8 cellular contexts compared by ENCODE assay signal in genomic region chr2:15732341-15733077, GRCh38.
DNase-seq lines count a peak whose midpoint lies in the region; ATAC-seq and TF ChIP-seq lines count a peak whose summit lies in the region.

No MANE protein-coding gene starts in this region.

- no peaks in the 10 kb centered on the region for H4K20me1 ChIP-seq in MM.1S (ENCODE audit: insufficient read depth, low read length)

- ATAC-seq in Right ventricle myocardium superior (ENCODE audit: poor library complexity) = no peak
- ATAC-seq in HG02840 (IDR thresholded peaks at IDR 0.05; ENCODE audit: low FRiP score, unreplicated experiment) = peak; percentile 92

- H3K4me1 ChIP-seq in MM.1S (ENCODE audit: low read length) (no peaks in the 10 kb centered on the region), ascending aorta (peaks cover 4 to 30% of the 10 kb centered on the region in 2 donors)

- H3K9me2 ChIP-seq in MM.1S (replicated peaks; ENCODE audit: insufficient read depth, low read length) = no peaks in the 10 kb centered on the region

- peak; percentile 50 for DNase-seq in cardiac septum (ENCODE audit: low spot score)
- DNase-seq in Right ventricle myocardium superior = no peak
- DNase-seq in MM.1S = peak; percentile 10
- no peak for DNase-seq in cortex of kidney (lab: John Stamatoyannopoulos, UW)
- DNase-seq in NCI-H187 (lab: John Stamatoyannopoulos, UW) = no peak
- DNase-seq in NCI-H748 treated with DMSO at 0.1 percent for 48 hours (lab: John Stamatoyannopoulos, UW) = no peak
- DNase-seq in ascending aorta (ENCODE audit: low spot score in 2 of 2) = no peak

- no peaks in the 10 kb centered on the region for H3F3A ChIP-seq in MM.1S (ENCODE audit: insufficient read depth, low read length)

- H3K36me3 ChIP-seq in MM.1S (replicated peaks; ENCODE audit: insufficient read depth, low read length) (no peaks in the 10 kb centered on the region), ascending aorta (no peaks in the 10 kb centered on the region)

- no peaks in the 10 kb centered on the region for H3K79me2 ChIP-seq in MM.1S (ENCODE audit: low read length)

- no peaks in the 10 kb centered on the region for H3K9me3 ChIP-seq in MM.1S (replicated peaks; ENCODE audit: insufficient read depth, low read length)
- no peaks in the 10 kb centered on the region for H3K9me3 ChIP-seq in ascending aorta

- intact Hi-C loops in cardiac septum (cut with DNase I) = loop anchor here (5.0 kb wide), 2 partner anchors 95 to 185 kb away; no protein-coding TSS in a partner anchor
- intact Hi-C loops in Right ventricle myocardium superior (cut with DNase I) = no loop called here
- intact Hi-C loops in ascending aorta (cut with DNase I) = loop anchor here (5.0 kb wide), 1 partner anchor 95 kb away; no protein-coding TSS in a partner anchor

- no peak overlapping the region for H2AFZ ChIP-seq in MM.1S (ENCODE audit: low read length)

- H3K27ac ChIP-seq in MM.1S (ENCODE audit: low read length) (no peak overlapping the region), ascending aorta (no peak overlapping the region)

- no peak for TF ChIP-seq CTCF in MM.1S (IDR thresholded peaks at IDR 0.05; ENCODE audit: low read length)
- TF ChIP-seq CTCF in ascending aorta (IDR thresholded peaks at IDR 0.05) = no peak

- H3K4me3 ChIP-seq in MM.1S (ENCODE audit: low read length) = no peak overlapping the region
- H3K4me3 ChIP-seq in ascending aorta = no peak overlapping the region

- H3K4me2 ChIP-seq in MM.1S (ENCODE audit: low read depth, low read length) = no peak overlapping the region

- no peak overlapping the region for H3K9ac ChIP-seq in MM.1S (ENCODE audit: low read length)

- H3K27me3 ChIP-seq in MM.1S (replicated peaks; ENCODE audit: insufficient read depth, low read length) (no peaks in the 10 kb centered on the region), ascending aorta (no peaks in the 10 kb centered on the region)

Comparison
In these comparisons a context has a peak if more than half of its experiments do, and no peak if none do; other contexts are left out.
1. DNase-seq: peak in cardiac septum (single experiment) and MM.1S (single experiment); none in Right ventricle myocardium superior (single experiment), cortex of kidney (single experiment), NCI-H187 (0 of 2), NCI-H748 treated with DMSO at 0.1 percent for 48 hours (single experiment) and ascending aorta (0 of 2).